In genomic region chr19:47713046-47714021, GRCh38 we compare ENCODE assay signal across 8 cellular contexts. TPM values are rescaled to one million over a fixed set of nuclear protein-coding genes. Genes with fewer than 3 reads are reported as not detected.
DNase-seq lines count a peak whose midpoint lies in the region; ATAC-seq and TF ChIP-seq lines count a peak whose summit lies in the region.

Gene EHD2, plus strand, starts transcription at chr19:47713422. Its CDS starts 3,191 bp downstream, at chr19:47716613.

- H3K27me3 ChIP-seq in gastroesophageal sphincter (no peaks in the 10 kb centered on the region), neutrophil (peaks cover 46% of the 10 kb centered on the region)

- no peak for TF ChIP-seq EP300 in gastroesophageal sphincter (IDR thresholded peaks at IDR 0.05)

- H3K4me3 ChIP-seq in gastroesophageal sphincter (peak within 1 kb of the TSS; percentile 67 to 75), neutrophil (ENCODE audit: low read depth in 1 of 2, low read length in 1 of 2) (no peak within 1 kb of the TSS)

- H3K9me3 Mint-ChIP-seq in type B pancreatic cell = peaks cover 13% of the 10 kb centered on the region

- peak; percentile 67 for TF ChIP-seq CTCF in GM10266 (IDR thresholded peaks at IDR 0.05; ENCODE audit: control insufficient read depth, insufficient read depth, low read depth, missing control alignments)
- TF ChIP-seq CTCF in gastroesophageal sphincter (IDR thresholded peaks at IDR 0.05) = peak in 3 of 4 experiments; percentile 98 to 99 (median 99)
- peak; percentile 36 for TF ChIP-seq CTCF in neutrophil (IDR thresholded peaks at IDR 0.05)
- TF ChIP-seq CTCF in type B pancreatic cell (conservative IDR thresholded peaks at IDR 0.05) = peak; percentile 91

- peak; percentile 78 for DNase-seq in GM10266 (ENCODE audit: extremely low spot score)
- peak; percentile 41 for DNase-seq in NOMO-1 treated with DMSO at 0.1 percent for 48 hours (lab: John Stamatoyannopoulos, UW; ENCODE audit: unreplicated experiment)
- peak; percentile 19 for DNase-seq in activated gamma-delta T cell treated with anti-CD3 and anti-CD28 coated beads, Interleukin-2, amount 50 U/mL, for 16 hours (ENCODE audit: low read depth)
- no peak for DNase-seq in type B pancreatic cell (ENCODE audit: extremely low spot score, unreplicated experiment)
- no peak for DNase-seq in NCI-H2081 (lab: John Stamatoyannopoulos, UW)

- H3K27me3 Mint-ChIP-seq in type B pancreatic cell = peaks cover 37% of the 10 kb centered on the region

- H3K4me3 Mint-ChIP-seq in type B pancreatic cell = peak within 1 kb of the TSS; percentile 80

- H3K4me1 ChIP-seq in gastroesophageal sphincter = peaks cover 5 to 50% (median 32%) of the 10 kb centered on the region in 3 donors
- peaks cover 0 to 4% of the 10 kb centered on the region in 2 experiments for H3K4me1 ChIP-seq in neutrophil (ENCODE audit: control insufficient read depth in 1 of 2, insufficient read depth in 1 of 2, low read depth in 1 of 2, low read length in 1 of 2)

- WGBS in gastroesophageal sphincter (ENCODE audit: low coverage in 1 of 2), 2 donors = 5 to 12% methylated on average over 10 to 15 of the region's 52 CpGs

- peaks cover 5% of the 10 kb centered on the region for H3K36me3 Mint-ChIP-seq in type B pancreatic cell

- H3K9me3 ChIP-seq in gastroesophageal sphincter (peaks cover 0 to 3% (median 0%) of the 10 kb centered on the region in 3 donors), neutrophil (no peaks in the 10 kb centered on the region)

- H3K27ac ChIP-seq in gastroesophageal sphincter (peak within 1 kb of the TSS; percentile 71 to 97 (median 96)), neutrophil (no peak within 1 kb of the TSS)

- H3K4me1 Mint-ChIP-seq in type B pancreatic cell (ENCODE audit: unreplicated experiment) = peaks cover 6% of the 10 kb centered on the region

- peak; percentile 90 to 91 for TF ChIP-seq POLR2A in gastroesophageal sphincter (IDR thresholded peaks at IDR 0.05)

- H3K36me3 ChIP-seq in gastroesophageal sphincter (peaks cover 0 to 25% of the 10 kb centered on the region in 2 donors), neutrophil (no peaks in the 10 kb centered on the region)

- H3K27ac Mint-ChIP-seq in type B pancreatic cell = peak within 1 kb of the TSS; percentile 18

- ATAC-seq in gastroesophageal sphincter (peak; percentile 95), GM19395 (IDR thresholded peaks at IDR 0.05; ENCODE audit: unreplicated experiment) (no peak)

RNA-seq across cellular contexts. Expression of gene EHD2, which starts in this region (rescaled TPM):
- total RNA-seq in gastroesophageal sphincter (100 to 1,000 TPM; 149 to 383 (median 159) TPM), type B pancreatic cell (ENCODE audit: low replicate concordance) (10.3 and 21.0 TPM in 2 replicates)

Comparison
In these comparisons a context has a peak if more than half of its experiments do, and no peak if none do; other contexts are left out.
1. DNase-seq: peak in GM10266 (single experiment), NOMO-1 treated with DMSO at 0.1 percent for 48 hours (single experiment) and activated gamma-delta T cell treated with anti-CD3 and anti-CD28 coated beads, Interleukin-2, amount 50 U/mL, for 16 hours (single experiment); none in type B pancreatic cell (single experiment) and NCI-H2081 (0 of 2).
2. CTCF ChIP-seq: peak in every context shown above with its lines; median percentile 99 in gastroesophageal sphincter; 91 in type B pancreatic cell; 67 in GM10266; 36 in neutrophil.
3. H3K4me3 ChIP-seq: peak in gastroesophageal sphincter (2 of 2); none in neutrophil (0 of 2).